Comparison of ENCODE assay signal across 8 cellular contexts in the genomic region with DNA sequence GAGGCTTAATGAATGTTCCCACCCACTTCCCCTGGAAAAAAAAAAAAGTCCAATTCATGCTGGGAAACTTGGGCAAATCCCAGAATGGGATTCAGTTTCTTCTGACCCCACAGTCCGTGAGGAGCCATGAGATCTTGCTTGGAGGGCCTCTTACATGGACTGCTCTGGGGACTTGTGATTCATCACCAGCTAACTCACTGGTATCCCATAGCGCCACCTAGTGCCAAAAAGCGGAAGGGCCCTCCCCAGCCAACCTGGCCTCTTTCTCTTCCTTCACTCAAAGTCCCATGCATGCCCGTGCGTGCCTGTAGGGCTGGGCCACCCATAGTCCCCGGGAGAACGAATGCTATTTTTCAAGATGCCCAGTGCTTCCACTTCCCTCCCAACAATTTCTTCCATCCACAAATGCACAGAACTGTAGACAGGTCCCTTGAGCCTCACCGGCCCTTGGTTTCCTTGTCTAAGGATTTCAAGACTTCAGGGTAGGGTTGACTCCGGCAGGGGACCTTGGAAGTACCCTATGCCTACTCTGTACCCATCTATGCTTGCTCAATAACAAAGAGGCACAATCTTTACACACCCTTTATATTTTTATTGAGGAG. TPM values are rescaled to one million over a fixed set of nuclear protein-coding genes. Genes with fewer than 3 reads are reported as not detected.
A peak's percentile ranks its signal among the peaks of the same experiment; 100 is the strongest.
DNase-seq lines count a peak whose midpoint lies in the region; ATAC-seq and TF ChIP-seq lines count a peak whose summit lies in the region.

No MANE protein-coding gene starts in this region.

- no peaks in the 10 kb centered on the region for H3K9me2 ChIP-seq in GM23338 (ENCODE audit: insufficient read depth)
- H3K9me2 ChIP-seq in SK-N-SH: no peaks in the 10 kb centered on the region

- H3K27ac ChIP-seq in GM23338 (ENCODE audit: low read depth): no peak overlapping the region
- peak overlapping the region in 1 of 2 experiments; percentile 93; a peak in 2 of 4 replicates for H3K27ac ChIP-seq in SK-N-SH (ENCODE audit: low read depth in 2 of 2, low read length in 1 of 2)
- H3K27ac ChIP-seq in transverse colon: peak overlapping the region; percentile 35 to 63 (median 52)

- no peaks in the 10 kb centered on the region for H3K9me3 ChIP-seq in SK-N-SH
- no peaks in the 10 kb centered on the region for H3K9me3 ChIP-seq in transverse colon

- H3K79me2 ChIP-seq in GM23338 (replicated peaks; ENCODE audit: insufficient read depth): no peaks in the 10 kb centered on the region
- no peaks in the 10 kb centered on the region for H3K79me2 ChIP-seq in SK-N-SH (ENCODE audit: insufficient read depth)

- peaks cover 23% of the 10 kb centered on the region for H3K36me3 Mint-ChIP-seq in GM23338 (ENCODE audit: low read depth)
- no peaks in the 10 kb centered on the region for H3K36me3 Mint-ChIP-seq in activated naive CD4-positive, alpha-beta T cell treated with anti-CD3 and anti-CD28 coated beads, Interleukin-2, amount 10 ng/mL, durations not matched to agents 7 days and 5 days
- peaks cover 16% of the 10 kb centered on the region for H3K36me3 Mint-ChIP-seq in glutamatergic neuron (ENCODE audit: unreplicated experiment)

- in situ Hi-C loops in transverse colon (cut with MboI; ENCODE audit: low pct_ligation_motif_present in 1 of 4, low pct_unique_long_range_greater_than_20kb in 1 of 4, low sequenced_read_pairs in 3 of 4): loop anchor here (5.0 to 25.0 kb wide), 4 partner anchors 102 to 124 kb away; no protein-coding TSS in a partner anchor

- peak; percentile 66 for ATAC-seq in GM23338

- H3K4me1 Mint-ChIP-seq in GM23338 (peaks cover 52% of the 10 kb centered on the region), glutamatergic neuron (ENCODE audit: low read depth, unreplicated experiment) (peaks cover 12% of the 10 kb centered on the region)
- H3K4me1 Mint-ChIP-seq in activated naive CD4-positive, alpha-beta T cell treated with anti-CD3 and anti-CD28 coated beads, Interleukin-2, amount 10 ng/mL, durations not matched to agents 7 days and 5 days: peaks cover 18% of the 10 kb centered on the region

- H3F3A ChIP-seq in GM23338 (replicated peaks; ENCODE audit: low read depth): no peaks in the 10 kb centered on the region
- H3F3A ChIP-seq in SK-N-SH (replicated peaks; ENCODE audit: insufficient read depth): no peaks in the 10 kb centered on the region

- POLR2A ChIA-PET in SK-N-SH (lab: Yijun Ruan, JAX): interaction anchor here (0.6 to 2.1 kb wide), 10 partner anchors 12 to 142 kb away, joined by 3 to 11 read pairs (median 5); a partner anchor contains a TSS

- H3K4me2 ChIP-seq in GM23338: no peak overlapping the region
- H3K4me2 ChIP-seq in SK-N-SH: 0 out of 2 replicates have a peak overlapping the region, but pooled peaks have one; percentile 46

- peak; percentile 77 for DNase-seq in EL
- peak; percentile 74 for DNase-seq in GM23338 (ENCODE audit: low spot score)
- peak; percentile 68 for DNase-seq in NAMALWA (ENCODE audit: low spot score)
- DNase-seq in SK-N-SH: peak; percentile 82
- DNase-seq in activated naive CD4-positive, alpha-beta T cell treated with anti-CD3 and anti-CD28 coated beads, Interleukin-2, amount 10 ng/mL, durations not matched to agents 7 days and 5 days: peak; percentile 86
- DNase-seq in glutamatergic neuron: peak; percentile 87
- peak; percentile 70 for DNase-seq in pons (ENCODE audit: low spot score)
- peak; percentile 87 for DNase-seq in transverse colon

- H2AFZ ChIP-seq in GM23338 (no peak overlapping the region), SK-N-SH (ENCODE audit: low read depth) (no peak overlapping the region)

- WGBS in SK-N-SH (ENCODE audit: low lambda C conversion rate): 21% methylated on average over 9 of the region's 9 CpGs
- 19% methylated on average over 9 of the region's 9 CpGs; no CpG with 5 or more reads in 1 of the 2 donors for WGBS in transverse colon (ENCODE audit: low coverage in 1 of 2), 2 donors

- H3K9me3 Mint-ChIP-seq in GM23338 (peaks cover 17% of the 10 kb centered on the region), glutamatergic neuron (ENCODE audit: unreplicated experiment) (peaks cover 3% of the 10 kb centered on the region)
- no peaks in the 10 kb centered on the region for H3K9me3 Mint-ChIP-seq in activated naive CD4-positive, alpha-beta T cell treated with anti-CD3 and anti-CD28 coated beads, Interleukin-2, amount 10 ng/mL, durations not matched to agents 7 days and 5 days

- CTCF ChIA-PET in SK-N-SH (lab: Yijun Ruan, JAX): interaction anchor here (0.6 to 15.8 kb wide), 43 partner anchors 10 to 590 kb away, joined by 3 to 257 read pairs (median 5); a partner anchor contains a TSS
- CTCF ChIA-PET in activated naive CD4-positive, alpha-beta T cell treated with anti-CD3 and anti-CD28 coated beads, Interleukin-2, amount 10 ng/mL, durations not matched to agents 7 days and 5 days (lab: Charles Lee): interaction anchor here (0.8 to 7.0 kb wide), 8 partner anchors 10 to 128 kb away, joined by 3 to 91 read pairs (median 4); no protein-coding TSS in a partner anchor

- TF ChIP-seq POLR2A in transverse colon (IDR thresholded peaks at IDR 0.05): no peak

- TF ChIP-seq RAD21 in SK-N-SH (IDR thresholded peaks at IDR 0.05; ENCODE audit: low read length): peak; percentile 95

- peaks cover 9% of the 10 kb centered on the region for H3K4me1 ChIP-seq in GM23338 (ENCODE audit: insufficient read depth)
- peaks cover 14 to 80% of the 10 kb centered on the region in 2 experiments; a peak in 3 of 4 replicates for H3K4me1 ChIP-seq in SK-N-SH (ENCODE audit: control insufficient read depth in 1 of 2, insufficient read depth in 2 of 2, low read depth in 1 of 2, low read length in 1 of 2)
- peaks cover 3 to 24% (median 4%) of the 10 kb centered on the region in 4 donors for H3K4me1 ChIP-seq in transverse colon

- no peak overlapping the region for H3K4me3 Mint-ChIP-seq in GM23338
- H3K4me3 Mint-ChIP-seq in activated naive CD4-positive, alpha-beta T cell treated with anti-CD3 and anti-CD28 coated beads, Interleukin-2, amount 10 ng/mL, durations not matched to agents 7 days and 5 days: no peak overlapping the region
- no peak overlapping the region for H3K4me3 Mint-ChIP-seq in glutamatergic neuron (ENCODE audit: unreplicated experiment)

- H4K20me1 ChIP-seq in GM23338 (replicated peaks; ENCODE audit: insufficient read depth) (no peaks in the 10 kb centered on the region), SK-N-SH (ENCODE audit: insufficient read depth) (no peaks in the 10 kb centered on the region)

- peak; percentile 67 to 81 for TF ChIP-seq CTCF in GM23338 (conservative IDR thresholded peaks at IDR 0.05; ENCODE audit: low read depth in 2 of 2)
- peak; percentile 95 for TF ChIP-seq CTCF in SK-N-SH (IDR thresholded peaks at IDR 0.05)
- TF ChIP-seq CTCF in glutamatergic neuron (IDR thresholded peaks at IDR 0.05; ENCODE audit: partially characterized antibody, unreplicated experiment): peak; percentile 76
- peak; percentile 71 to 78 (median 73) for TF ChIP-seq CTCF in transverse colon (IDR thresholded peaks at IDR 0.05)

- H3K36me3 ChIP-seq in GM23338 (ENCODE audit: insufficient read depth) (no peaks in the 10 kb centered on the region), SK-N-SH (replicated peaks in 1 of 2; ENCODE audit: control insufficient read depth in 1 of 2, insufficient read depth in 2 of 2, low read length in 1 of 2) (no peaks in the 10 kb centered on the region), transverse colon (no peaks in the 10 kb centered on the region)

- H3K9ac ChIP-seq in SK-N-SH: no peak overlapping the region

- H3K27ac Mint-ChIP-seq in GM23338: no peak overlapping the region
- peak overlapping the region; percentile 64 for H3K27ac Mint-ChIP-seq in activated naive CD4-positive, alpha-beta T cell treated with anti-CD3 and anti-CD28 coated beads, Interleukin-2, amount 10 ng/mL, durations not matched to agents 7 days and 5 days
- peak overlapping the region; percentile 33 for H3K27ac Mint-ChIP-seq in glutamatergic neuron (ENCODE audit: unreplicated experiment)

- intact Hi-C loops in transverse colon (cut with DNase I; ENCODE audit: low total_unique reads): no loop called here

- H3K27me3 ChIP-seq in GM23338 (ENCODE audit: insufficient read depth): peaks cover 31% of the 10 kb centered on the region
- peaks cover 5% of the 10 kb centered on the region; the same call in 1 of the 2 replicates for H3K27me3 ChIP-seq in SK-N-SH (ENCODE audit: insufficient read depth)
- H3K27me3 ChIP-seq in transverse colon: peaks cover 10% of the 10 kb centered on the region

- TF ChIP-seq EP300 in SK-N-SH (IDR thresholded peaks at IDR 0.05; ENCODE audit: borderline replicate concordance in 1 of 2, low read depth in 1 of 2, low read length in 1 of 2): no peak
- TF ChIP-seq EP300 in transverse colon (IDR thresholded peaks at IDR 0.05; ENCODE audit: low read depth): no peak

- H3K27me3 Mint-ChIP-seq in GM23338 (ENCODE audit: insufficient read depth, low read depth, poor library complexity): peaks cover 37% of the 10 kb centered on the region
- peaks cover 85% of the 10 kb centered on the region for H3K27me3 Mint-ChIP-seq in activated naive CD4-positive, alpha-beta T cell treated with anti-CD3 and anti-CD28 coated beads, Interleukin-2, amount 10 ng/mL, durations not matched to agents 7 days and 5 days
- peaks cover 5% of the 10 kb centered on the region for H3K27me3 Mint-ChIP-seq in glutamatergic neuron (ENCODE audit: unreplicated experiment)

- H3K4me3 ChIP-seq in GM23338: no peak overlapping the region
- no peak overlapping the region; a peak in 1 of 4 replicates for H3K4me3 ChIP-seq in SK-N-SH (ENCODE audit: low read depth in 2 of 2, low read length in 1 of 2)
- H3K4me3 ChIP-seq in transverse colon: no peak overlapping the region

TF ChIP-seq in GM23338, 12 proteins besides CTCF, POLR2A, EP300 and RAD21 (continues in another document):
- TF ChIP-seq ZNF331 (CRISPR knock-in tag; IDR thresholded peaks at IDR 0.05; ENCODE audit: low read depth): no peak
- TF ChIP-seq STAT1 (IDR thresholded peaks at IDR 0.05; ENCODE audit: unreplicated experiment): no peak

TF ChIP-seq in SK-N-SH, 30 proteins besides CTCF, POLR2A, EP300 and RAD21 (continues in another document):
- TF ChIP-seq MXI1 (IDR thresholded peaks at IDR 0.05; ENCODE audit: low read depth, low read length): peak; percentile 22; the same call in 1 of the 2 replicates

RNA-seq across cellular contexts. Expression of a gene that starts 5.1 kb away (rescaled TPM):
- 0.35 and 0.94 TPM in 2 replicates for total RNA-seq in GM23338 (2014; rRNA removed; shearing (Covaris generic))
- polyA plus RNA-seq in GM23338 (2016; fragmentation: Nextera tagmentation; extraction: Ambion mirVana): 0.31 and 0.52 TPM in 2 replicates
- 1.5 and 1.8 TPM in 2 replicates for polyA plus RNA-seq in SK-N-SH (2012; rRNA removed)
- 1.8 and 2.6 TPM in 2 replicates for polyA plus RNA-seq in SK-N-SH (2012; cell fraction: cytosol; rRNA removed)
- 5.9 and 6.6 TPM in 2 replicates for polyA plus RNA-seq in SK-N-SH (2012; cell fraction: nucleus; rRNA removed)
- 18.2 TPM for total RNA-seq in glutamatergic neuron (ENCODE audit: unreplicated experiment)
- total RNA-seq in transverse colon: 1 to 10 TPM; 1.3 to 6.0 (median 2.5) TPM

RNA-seq across cellular contexts. Expression of a gene that starts 54.9 kb away (rescaled TPM):
- total RNA-seq in GM23338 (2014; rRNA removed; shearing (Covaris generic)): 3.5 and 7.2 TPM in 2 replicates
- polyA plus RNA-seq in GM23338 (2016; fragmentation: Nextera tagmentation; extraction: Ambion mirVana): 72.5 and 80.6 TPM in 2 replicates
- 22.3 and 29.8 TPM in 2 replicates for polyA plus RNA-seq in SK-N-SH (2012; rRNA removed)
- 31.2 and 78.5 TPM in 2 replicates for polyA plus RNA-seq in SK-N-SH (2012; cell fraction: cytosol; rRNA removed)
- polyA plus RNA-seq in SK-N-SH (2012; cell fraction: nucleus; rRNA removed): 5.0 and 10.0 TPM in 2 replicates
- 19.5 TPM for total RNA-seq in glutamatergic neuron (ENCODE audit: unreplicated experiment)
- total RNA-seq in transverse colon: 10 to 100 TPM in 1 of 4 donors, 1 to 10 TPM in 1, under 1 TPM in 1, not detected in 1; 1.00 to 15.2 (median 8.1) TPM
